Comparison of ENCODE assay signal across 2 cellular contexts in genomic region chr2:120578576-120579352, GRCh38.
TF ChIP-seq lines count a peak whose summit lies in the region.

No MANE protein-coding gene starts in this region.

TF ChIP-seq in HepG2, 621 proteins besides CTCF, POLR2A, EP300 and RAD21 (continued from another document):
- TF ChIP-seq CSRNP1 (CRISPR knock-in tag; IDR thresholded peaks at IDR 0.05) (no peak), NPAS2 (CRISPR knock-in tag; IDR thresholded peaks at IDR 0.05; ENCODE audit: borderline replicate concordance) (no peak), ZNF724P (CRISPR knock-in tag; IDR thresholded peaks at IDR 0.05; ENCODE audit: borderline replicate concordance) (no peak), ZNF496 (CRISPR knock-in tag; IDR thresholded peaks at IDR 0.05; ENCODE audit: insufficient replicate concordance) (no peak), ZFY (CRISPR knock-in tag; IDR thresholded peaks at IDR 0.05) (no peak), SOX5 (CRISPR knock-in tag; IDR thresholded peaks at IDR 0.05; ENCODE audit: borderline replicate concordance) (no peak), CBX1 (IDR thresholded peaks at IDR 0.05; ENCODE audit: low read depth) (no peak), ZFP37 (CRISPR knock-in tag; IDR thresholded peaks at IDR 0.05; ENCODE audit: borderline replicate concordance) (no peak), ZNF674 (CRISPR knock-in tag; IDR thresholded peaks at IDR 0.05; ENCODE audit: low read depth) (no peak), ZNF563 (CRISPR knock-in tag; IDR thresholded peaks at IDR 0.05) (no peak), ZNF740 (CRISPR knock-in tag; IDR thresholded peaks at IDR 0.05) (no peak), ZXDC (CRISPR knock-in tag; IDR thresholded peaks at IDR 0.05) (no peak)
TF ChIP-seq in HepG2: peak in this region for 0.

TF ChIP-seq in H1, 55 proteins besides CTCF, POLR2A, EP300 and RAD21 (continued from another document):
- TF ChIP-seq YY1 (IDR thresholded peaks at IDR 0.05; ENCODE audit: low read depth, low read length), result no peak
- TF ChIP-seq POU5F1 (IDR thresholded peaks at IDR 0.05; ENCODE audit: low read depth, low read length), result no peak
- no peak for TF ChIP-seq BACH1 (IDR thresholded peaks at IDR 0.05; ENCODE audit: low read length)
